ENCODE assay signal across 2 cellular contexts in genomic region chr4:62771656-62772557, GRCh38.
TF ChIP-seq lines count a peak whose summit lies in the region.

No MANE protein-coding gene starts in this region.

TF ChIP-seq in GM23338, 12 proteins besides CTCF, POLR2A, EP300 and RAD21:
- TF ChIP-seq REST (IDR thresholded peaks at IDR 0.05; ENCODE audit: unreplicated experiment) = no peak
- no peak for TF ChIP-seq ZNF462 (CRISPR knock-in tag; IDR thresholded peaks at IDR 0.05)
- no peak for TF ChIP-seq NANOG (IDR thresholded peaks at IDR 0.05; ENCODE audit: borderline replicate concordance)
- no peak for TF ChIP-seq JUNB (IDR thresholded peaks at IDR 0.05; ENCODE audit: unreplicated experiment)
- no peak for TF ChIP-seq EZH2 (IDR thresholded peaks at IDR 0.05; ENCODE audit: low read depth, unreplicated experiment)
- no peak for TF ChIP-seq ZNF114 (CRISPR knock-in tag; IDR thresholded peaks at IDR 0.05)
- TF ChIP-seq CREB1 (CRISPR knock-in tag; IDR thresholded peaks at IDR 0.05; ENCODE audit: low read depth) = no peak
- TF ChIP-seq EZH2phosphoT487 (IDR thresholded peaks at IDR 0.05; ENCODE audit: unreplicated experiment) = no peak
- no peak for TF ChIP-seq STAT1 (IDR thresholded peaks at IDR 0.05; ENCODE audit: unreplicated experiment)
- TF ChIP-seq ZNF331 (CRISPR knock-in tag; IDR thresholded peaks at IDR 0.05; ENCODE audit: low read depth) = no peak
- no peak for TF ChIP-seq ETS1 (IDR thresholded peaks at IDR 0.05)
- TF ChIP-seq POLR2AphosphoS5 (IDR thresholded peaks at IDR 0.05; ENCODE audit: low read depth) = no peak

TF ChIP-seq in WTC11, 78 proteins besides CTCF, POLR2A, EP300 and RAD21 (continued from another document):
- no peak for TF ChIP-seq MLX (CRISPR knock-in tag; IDR thresholded peaks at IDR 0.05)
- TF ChIP-seq ZBTB43 (CRISPR knock-in tag; IDR thresholded peaks at IDR 0.05) = no peak
- no peak for TF ChIP-seq HMGXB4 (CRISPR knock-in tag; IDR thresholded peaks at IDR 0.05)
- TF ChIP-seq FOXP1 (CRISPR knock-in tag; IDR thresholded peaks at IDR 0.05; ENCODE audit: borderline replicate concordance) = no peak
- no peak for TF ChIP-seq GRHL2 (CRISPR knock-in tag; IDR thresholded peaks at IDR 0.05; ENCODE audit: insufficient replicate concordance, severe bottlenecking)
- no peak for TF ChIP-seq NR2C2 (CRISPR knock-in tag; IDR thresholded peaks at IDR 0.05)
- no peak for TF ChIP-seq AR (CRISPR knock-in tag; IDR thresholded peaks at IDR 0.05)
- TF ChIP-seq RELA (CRISPR knock-in tag; IDR thresholded peaks at IDR 0.05; ENCODE audit: borderline replicate concordance) = no peak
- TF ChIP-seq IRF2 (CRISPR knock-in tag; IDR thresholded peaks at IDR 0.05; ENCODE audit: borderline replicate concordance, low read depth) = no peak
- TF ChIP-seq SOX15 (CRISPR knock-in tag; IDR thresholded peaks at IDR 0.05) = no peak
- TF ChIP-seq NFE2L1 (CRISPR knock-in tag; IDR thresholded peaks at IDR 0.05) = no peak
- TF ChIP-seq ZSCAN18 (CRISPR knock-in tag; IDR thresholded peaks at IDR 0.05) = no peak
- TF ChIP-seq MXD4 (CRISPR knock-in tag; IDR thresholded peaks at IDR 0.05; ENCODE audit: borderline replicate concordance) = no peak
- no peak for TF ChIP-seq ETV6 (CRISPR knock-in tag; IDR thresholded peaks at IDR 0.05)
- no peak for TF ChIP-seq ZMAT4 (CRISPR knock-in tag; IDR thresholded peaks at IDR 0.05)
